8 cellular contexts compared by ENCODE assay signal in genomic region chr6:154732824-154733609, GRCh38. TPM values are rescaled to one million over a fixed set of nuclear protein-coding genes. Genes with fewer than 3 reads are reported as not detected.
DNase-seq lines count a peak whose midpoint lies in the region; ATAC-seq and TF ChIP-seq lines count a peak whose summit lies in the region.

TSS of gene SCAF8 (plus strand) at chr6:154733416. CDS start at chr6:154733901, 485 bp downstream.

- H3K27ac Mint-ChIP-seq in IgD-negative memory B cell (peak within 1 kb of the TSS; percentile 83 to 96 (median 86)), nephron (peak within 1 kb of the TSS; percentile 98 to 99 (median 99))
- H3K27ac Mint-ChIP-seq in activated T-helper 2 cell treated with anti-CD3 and anti-CD28 coated beads, Interferon-gamma antibody, Interleukin-2, Interleukin-4, amounts not matched to agents 10 μg/mL and 5 μg/mL and 100 μg/mL, durations not matched to agents 14 hours and 24 hours and 36 hours = peak within 1 kb of the TSS; percentile 98
- H3K27ac Mint-ChIP-seq in stimulated activated naive CD8-positive, alpha-beta T cell treated with anti-CD3 and anti-CD28 coated beads, Interleukin-15, Interleukin-2, amounts not matched to agents 100 ng/mL and 50 ng/mL, for 24 hours = peak within 1 kb of the TSS; percentile 91

- intact Hi-C loops in activated T-helper 2 cell treated with anti-CD3 and anti-CD28 coated beads, Interferon-gamma antibody, Interleukin-2, Interleukin-4, amounts not matched to agents 10 μg/mL and 5 μg/mL and 100 μg/mL, durations not matched to agents 14 hours and 24 hours and 36 hours (cut with micrococcal nuclease) = loop anchor here (1.0 to 10.0 kb wide), 7 partner anchors 58 to 684 kb away; partner anchors contain the start of gene TFB1M

- H3K9me3 Mint-ChIP-seq in IgD-negative memory B cell (no peaks in the 10 kb centered on the region), nephron (no peaks in the 10 kb centered on the region)
- no peaks in the 10 kb centered on the region for H3K9me3 Mint-ChIP-seq in activated T-helper 2 cell treated with anti-CD3 and anti-CD28 coated beads, Interferon-gamma antibody, Interleukin-2, Interleukin-4, amounts not matched to agents 10 μg/mL and 5 μg/mL and 100 μg/mL, durations not matched to agents 14 hours and 24 hours and 36 hours
- H3K9me3 Mint-ChIP-seq in stimulated activated naive CD8-positive, alpha-beta T cell treated with anti-CD3 and anti-CD28 coated beads, Interleukin-15, Interleukin-2, amounts not matched to agents 100 ng/mL and 50 ng/mL, for 24 hours = no peaks in the 10 kb centered on the region

- H3K4me3 Mint-ChIP-seq in IgD-negative memory B cell (peak within 1 kb of the TSS; percentile 86 to 96 (median 90)), nephron (peak within 1 kb of the TSS; percentile 85 to 96 (median 94))
- H3K4me3 Mint-ChIP-seq in activated T-helper 2 cell treated with anti-CD3 and anti-CD28 coated beads, Interferon-gamma antibody, Interleukin-2, Interleukin-4, amounts not matched to agents 10 μg/mL and 5 μg/mL and 100 μg/mL, durations not matched to agents 14 hours and 24 hours and 36 hours (ENCODE audit: low read depth) = peak within 1 kb of the TSS; percentile 91
- peak within 1 kb of the TSS; percentile 93 for H3K4me3 Mint-ChIP-seq in stimulated activated naive CD8-positive, alpha-beta T cell treated with anti-CD3 and anti-CD28 coated beads, Interleukin-15, Interleukin-2, amounts not matched to agents 100 ng/mL and 50 ng/mL, for 24 hours

- H3K4me1 Mint-ChIP-seq in IgD-negative memory B cell = peaks cover 16 to 30% (median 21%) of the 10 kb centered on the region in 3 donors
- H3K4me1 Mint-ChIP-seq in activated T-helper 2 cell treated with anti-CD3 and anti-CD28 coated beads, Interferon-gamma antibody, Interleukin-2, Interleukin-4, amounts not matched to agents 10 μg/mL and 5 μg/mL and 100 μg/mL, durations not matched to agents 14 hours and 24 hours and 36 hours (ENCODE audit: low read depth) = peaks cover 24% of the 10 kb centered on the region
- H3K4me1 Mint-ChIP-seq in nephron = peaks cover 30% of the 10 kb centered on the region
- peaks cover 45% of the 10 kb centered on the region for H3K4me1 Mint-ChIP-seq in stimulated activated naive CD8-positive, alpha-beta T cell treated with anti-CD3 and anti-CD28 coated beads, Interleukin-15, Interleukin-2, amounts not matched to agents 100 ng/mL and 50 ng/mL, for 24 hours (ENCODE audit: low read depth)

- H3K27me3 Mint-ChIP-seq in IgD-negative memory B cell (no peaks in the 10 kb centered on the region), nephron (ENCODE audit: low read depth) (no peaks in the 10 kb centered on the region)
- H3K27me3 Mint-ChIP-seq in activated T-helper 2 cell treated with anti-CD3 and anti-CD28 coated beads, Interferon-gamma antibody, Interleukin-2, Interleukin-4, amounts not matched to agents 10 μg/mL and 5 μg/mL and 100 μg/mL, durations not matched to agents 14 hours and 24 hours and 36 hours (ENCODE audit: low read depth) = no peaks in the 10 kb centered on the region
- H3K27me3 Mint-ChIP-seq in stimulated activated naive CD8-positive, alpha-beta T cell treated with anti-CD3 and anti-CD28 coated beads, Interleukin-15, Interleukin-2, amounts not matched to agents 100 ng/mL and 50 ng/mL, for 24 hours = no peaks in the 10 kb centered on the region

- TF ChIP-seq CTCF in nephron (IDR thresholded peaks at IDR 0.05; ENCODE audit: unreplicated experiment in 3 of 3) = peak; percentile 80 to 88 (median 86)

- H3K36me3 Mint-ChIP-seq in IgD-negative memory B cell = peaks cover 3% of the 10 kb centered on the region
- H3K36me3 Mint-ChIP-seq in activated T-helper 2 cell treated with anti-CD3 and anti-CD28 coated beads, Interferon-gamma antibody, Interleukin-2, Interleukin-4, amounts not matched to agents 10 μg/mL and 5 μg/mL and 100 μg/mL, durations not matched to agents 14 hours and 24 hours and 36 hours (ENCODE audit: low read depth) = peaks cover 23% of the 10 kb centered on the region
- H3K36me3 Mint-ChIP-seq in nephron (ENCODE audit: low read depth) = peaks cover 13% of the 10 kb centered on the region
- peaks cover 15% of the 10 kb centered on the region for H3K36me3 Mint-ChIP-seq in stimulated activated naive CD8-positive, alpha-beta T cell treated with anti-CD3 and anti-CD28 coated beads, Interleukin-15, Interleukin-2, amounts not matched to agents 100 ng/mL and 50 ng/mL, for 24 hours (ENCODE audit: low read depth)

- peak; percentile 83 for ATAC-seq in GM21576 (IDR thresholded peaks at IDR 0.05; ENCODE audit: unreplicated experiment)

- DNase-seq in Daoy (ENCODE audit: low read depth) (peak; percentile 95), RPMI7951 (ENCODE audit: low read depth) (peak; percentile 80), fibroblast of peridontal ligament (ENCODE audit: extremely low read depth) (peak; percentile 74)
- peak; percentile 83 for DNase-seq in activated T-helper 2 cell treated with anti-CD3 and anti-CD28 coated beads, Interferon-gamma antibody, Interleukin-2, Interleukin-4, amounts not matched to agents 10 μg/mL and 5 μg/mL and 100 μg/mL, durations not matched to agents 14 hours and 24 hours and 36 hours (ENCODE audit: low spot score)

RNA-seq across cellular contexts. Expression of gene SCAF8, which starts in this region (rescaled TPM):
- 20.9 and 22.7 TPM in 2 replicates for total RNA-seq in Daoy (2014; rRNA removed; shearing (Covaris generic))
- 16.5 TPM for polyA plus RNA-seq in IgD-negative memory B cell
- 18.3 and 21.4 TPM in 2 replicates for total RNA-seq in RPMI7951 (2014; rRNA removed; shearing (Covaris generic))
- 35.4 and 37.3 TPM in 2 replicates for total RNA-seq in activated T-helper 2 cell treated with anti-CD3 and anti-CD28 coated beads, Interferon-gamma antibody, Interleukin-2, Interleukin-4, amounts not matched to agents 10 μg/mL and 5 μg/mL and 100 μg/mL, durations not matched to agents 14 hours and 24 hours and 36 hours

Comparison
In these comparisons a context has a peak if more than half of its experiments do, and no peak if none do; other contexts are left out.
1. Peak in every context shown above with its lines: DNase-seq and ATAC-seq.